In the genomic region with DNA sequence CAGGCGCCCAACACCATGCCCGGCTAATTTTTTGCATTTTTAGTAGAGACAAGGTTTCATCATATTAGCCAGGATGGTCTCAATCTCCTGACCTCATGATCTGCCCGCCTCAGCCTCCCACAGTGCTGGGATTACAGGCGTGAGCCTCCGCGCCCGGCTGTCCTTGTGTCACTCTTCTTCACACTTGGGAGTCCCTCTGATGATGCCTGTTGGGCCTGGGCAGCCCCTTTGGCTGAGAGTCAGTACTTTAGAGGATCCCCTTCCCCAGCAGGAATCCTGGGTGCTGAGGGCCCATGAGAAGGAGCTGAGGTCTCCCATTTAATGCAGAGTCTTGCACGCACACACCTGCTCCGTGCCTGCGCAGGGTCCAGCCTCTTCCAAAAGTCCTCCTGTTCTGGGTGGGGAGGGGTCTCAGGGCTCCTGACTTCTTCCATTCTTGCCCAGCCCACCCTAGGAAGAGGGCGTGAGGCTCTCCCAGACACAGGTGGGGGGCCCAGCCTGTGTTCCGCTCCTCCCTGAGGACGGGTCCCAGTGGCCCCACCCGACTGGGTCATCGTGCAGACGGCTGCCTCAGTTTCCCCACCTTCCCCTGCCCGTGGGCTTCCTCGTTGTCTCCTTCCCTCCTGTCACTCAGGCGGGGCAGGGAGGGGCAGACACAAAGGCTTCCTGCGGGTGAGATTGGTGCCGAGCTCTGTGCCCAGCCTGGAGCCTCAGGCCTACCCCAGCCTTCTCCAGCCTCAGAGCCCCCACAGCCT, we compare ENCODE assay signal across 20 cellular contexts. TPM values are rescaled to one million over a fixed set of nuclear protein-coding genes. Genes with fewer than 3 reads are reported as not detected.
"Had no signal": no experiment of that assay in that cellular context is flagged by ENCODE, and none has a peak within 500 bp of the region (broad histone marks: within the 10 kb centered on the region; RNA-seq: fewer than 3 reads in every experiment).

No MANE protein-coding gene starts in this region.

- H3K36me3 ChIP-seq: left lung, thyroid gland had no signal

- H3K4me3 Mint-ChIP-seq: activated CD4-positive, alpha-beta T cell treated with anti-CD3 and anti-CD28 coated beads, Interleukin-2, amount 10 ng/mL, durations not matched to agents 7 days and 5 days; activated naive CD8-positive, alpha-beta T cell treated with anti-CD3 and anti-CD28 coated beads for 36 hours; activated T-cell treated with anti-CD3 and anti-CD28 coated beads, Interleukin-2, amount 50 U/mL, for 72 hours; nephron; stimulated activated memory B cell treated with anti-CD40 and anti-IgM and Interleukin-4, amounts not matched to agents 10 μg/mL and 1 μg/mL and 100 μg/mL, for 72 hours had no signal

- H3K9me3 ChIP-seq: body of pancreas, left lung, thyroid gland had no signal

- H3K4me3 ChIP-seq: body of pancreas, coronary artery, left lung, thyroid gland had no signal

- H3K27me3 ChIP-seq: body of pancreas, thyroid gland had no signal

- H3K27ac Mint-ChIP-seq: activated CD4-positive, alpha-beta T cell treated with anti-CD3 and anti-CD28 coated beads, Interleukin-2, amount 10 ng/mL, durations not matched to agents 7 days and 5 days; activated naive CD8-positive, alpha-beta T cell treated with anti-CD3 and anti-CD28 coated beads for 36 hours; activated T-cell treated with anti-CD3 and anti-CD28 coated beads, Interleukin-2, amount 50 U/mL, for 72 hours; stimulated activated memory B cell treated with anti-CD40 and anti-IgM and Interleukin-4, amounts not matched to agents 10 μg/mL and 1 μg/mL and 100 μg/mL, for 72 hours had no signal

- H3K36me3 Mint-ChIP-seq: activated naive CD8-positive, alpha-beta T cell treated with anti-CD3 and anti-CD28 coated beads for 36 hours; stimulated activated memory B cell treated with anti-CD40 and anti-IgM and Interleukin-4, amounts not matched to agents 10 μg/mL and 1 μg/mL and 100 μg/mL, for 72 hours had no signal

- ATAC-seq: activated T-cell treated with anti-CD3 and anti-CD28 coated beads, Interleukin-2, amount 50 U/mL, for 72 hours; body of pancreas; left lung; stimulated activated memory B cell treated with anti-CD40 and anti-IgM and Interleukin-4, amounts not matched to agents 10 μg/mL and 1 μg/mL and 100 μg/mL, for 72 hours had no signal

- H3K4me1 ChIP-seq: body of pancreas, left lung, thyroid gland had no signal

- H3K9me3 Mint-ChIP-seq: activated CD4-positive, alpha-beta T cell treated with anti-CD3 and anti-CD28 coated beads, Interleukin-2, amount 10 ng/mL, durations not matched to agents 7 days and 5 days; activated naive CD8-positive, alpha-beta T cell treated with anti-CD3 and anti-CD28 coated beads for 36 hours; activated T-cell treated with anti-CD3 and anti-CD28 coated beads, Interleukin-2, amount 50 U/mL, for 72 hours; nephron; stimulated activated memory B cell treated with anti-CD40 and anti-IgM and Interleukin-4, amounts not matched to agents 10 μg/mL and 1 μg/mL and 100 μg/mL, for 72 hours had no signal

- H3K27ac ChIP-seq: body of pancreas, coronary artery, epithelial cell of prostate, left lung, thyroid gland had no signal

- DNase-seq: activated CD4-positive, alpha-beta T cell treated with anti-CD3 and anti-CD28 coated beads, Interleukin-2, amount 10 ng/mL, durations not matched to agents 7 days and 5 days; activated CD8-positive, alpha-beta memory T cell treated with anti-CD3 and anti-CD28 coated beads, Interleukin-2, amount 50 U/mL, for 48 hours; activated gamma-delta T cell; activated naive CD8-positive, alpha-beta T cell treated with anti-CD3 and anti-CD28 coated beads for 36 hours; activated T-cell treated with anti-CD3 and anti-CD28 coated beads, Interleukin-2, amount 50 U/mL, for 72 hours; amygdala; central memory CD4-positive, alpha-beta T cell; effector memory CD4-positive, alpha-beta T cell; T-helper 9 cell; thyroid gland had no signal

RNA-seq across cellular contexts. Expression of a gene that starts 3.9 kb away (rescaled TPM):
- total RNA-seq: activated naive CD8-positive, alpha-beta T cell treated with anti-CD3 and anti-CD28 coated beads for 36 hours; frontal cortex; osteocyte; pulmonary artery endothelial cell; urinary bladder had no signal

RNA-seq across cellular contexts. Expression of a gene that starts 28.8 kb away (rescaled TPM):
- total RNA-seq: body of pancreas, frontal cortex, osteocyte, pulmonary artery endothelial cell, urinary bladder had no signal

RNA-seq across cellular contexts. Expression of a gene that starts 36.3 kb away (rescaled TPM):
- total RNA-seq: frontal cortex had no signal
